Comparison of ENCODE assay signal across 12 cellular contexts in genomic region chr1:56573311-56573710, GRCh38. TPM values are rescaled to one million over a fixed set of nuclear protein-coding genes. Genes with fewer than 3 reads are reported as not detected.
DNase-seq lines count a peak whose midpoint lies in the region; ATAC-seq and TF ChIP-seq lines count a peak whose summit lies in the region.
"Had no signal": no experiment of that assay in that cellular context is flagged by ENCODE, and none has a peak within 500 bp of the region (broad histone marks: within the 10 kb centered on the region; RNA-seq: fewer than 3 reads in every experiment).

No MANE protein-coding gene starts in this region.

- peak overlapping the region; percentile 27 for H3K4me3 ChIP-seq in AG04450 (ENCODE audit: low read depth, low read length)
- H3K4me3 ChIP-seq in fibroblast of lung (replicated peaks in 1 of 4; ENCODE audit: control extremely low read depth in 1 of 4, insufficient read depth in 1 of 4, low read depth in 3 of 4, low read length in 4 of 4) = peak overlapping the region; percentile 10 to 100 (median 23)
- no peak overlapping the region for H3K4me3 ChIP-seq in trophoblast cell (ENCODE audit: low read depth, low read length)
- H3K4me3 ChIP-seq: BLaER1 treated with 17β-estradiol and CSF1 and Interleukin-3, amounts not matched to agents 10 nM and 100 nM had no signal

- no CpG with 5 or more reads among the region's 4 CpGs for WGBS in trophoblast cell (ENCODE audit: extremely low coverage, insufficient coverage, insufficient read length)

- no peak overlapping the region for H2BK12ac ChIP-seq in trophoblast cell (ENCODE audit: low read length)

- no peak overlapping the region for H4K12ac ChIP-seq in trophoblast cell (ENCODE audit: low read depth, low read length)

- no peak for DNase-seq in AG04450 (ENCODE audit: low read depth, low spot score)
- DNase-seq in NCI-H345 treated with DMSO at 0.1 percent for 48 hours (lab: John Stamatoyannopoulos, UW; ENCODE audit: unreplicated experiment) = peak; percentile 19
- no peak for DNase-seq in fibroblast of lung (ENCODE audit: low read depth in 2 of 2)
- no peak for DNase-seq in trophoblast cell
- no peak for DNase-seq in NCI-H2171 (lab: John Stamatoyannopoulos, UW)
- no peak for DNase-seq in activated CD8-positive, alpha-beta T cell treated with anti-CD3 and anti-CD28 coated beads for 36 hours
- no peak for DNase-seq in activated CD4-positive, alpha-beta T cell treated with anti-CD3 and anti-CD28 coated beads for 48 hours
- DNase-seq: activated T-cell treated with anti-CD3 and anti-CD28 coated beads, Interleukin-2, amount 50 U/mL, for 72 hours; NCI-H2081; stimulated activated CD4-positive, alpha-beta T cell treated with anti-CD3 and anti-CD28 coated beads, Interleukin-4, amount 100 ng/mL, for 24 hours had no signal

- no peaks in the 10 kb centered on the region for H3K9me3 Mint-ChIP-seq in activated CD8-positive, alpha-beta T cell treated with anti-CD3 and anti-CD28 coated beads for 36 hours

- no peaks in the 10 kb centered on the region for H3K27me3 ChIP-seq in AG04450 (ENCODE audit: control insufficient read depth, insufficient read depth, low read length)
- H3K27me3 ChIP-seq in fibroblast of lung (ENCODE audit: control insufficient read depth, insufficient read depth, low read length) = no peaks in the 10 kb centered on the region
- H3K27me3 ChIP-seq in trophoblast cell (ENCODE audit: insufficient read depth, low read length) = no peaks in the 10 kb centered on the region

- TF ChIP-seq CTCF in AG04450 (IDR thresholded peaks at IDR 0.05; ENCODE audit: low read depth, low read length) = no peak
- TF ChIP-seq CTCF in fibroblast of lung (conservative IDR thresholded peaks at IDR 0.05 in 1 of 2, IDR thresholded peaks at IDR 0.05 in 1 of 2; ENCODE audit: low read depth in 1 of 2, low read length in 2 of 2) = no peak
- no peak for TF ChIP-seq CTCF in activated CD8-positive, alpha-beta T cell treated with anti-CD3 and anti-CD28 coated beads for 36 hours (IDR thresholded peaks at IDR 0.05)

- H3K14ac ChIP-seq in trophoblast cell (ENCODE audit: low read length) = no peak overlapping the region

- no peak overlapping the region for H2AK5ac ChIP-seq in trophoblast cell (ENCODE audit: low read length)

- no peak overlapping the region for H3K27ac Mint-ChIP-seq in activated CD8-positive, alpha-beta T cell treated with anti-CD3 and anti-CD28 coated beads for 36 hours
- H3K27ac Mint-ChIP-seq: activated T-cell treated with anti-CD3 and anti-CD28 coated beads, Interleukin-2, amount 50 U/mL, for 72 hours had no signal

- peaks cover 12% of the 10 kb centered on the region for H4K20me1 ChIP-seq in fibroblast of lung (ENCODE audit: control insufficient read depth, extremely low read depth, insufficient read depth, low read length)

- no peak overlapping the region for H4K91ac ChIP-seq in trophoblast cell (ENCODE audit: low read depth, low read length)

- no peak for ATAC-seq in GM21723 (IDR thresholded peaks at IDR 0.05; ENCODE audit: unreplicated experiment)
- ATAC-seq in activated CD8-positive, alpha-beta T cell treated with anti-CD3 and anti-CD28 coated beads for 36 hours = no peak
- ATAC-seq: activated T-cell treated with anti-CD3 and anti-CD28 coated beads, Interleukin-2, amount 50 U/mL, for 72 hours had no signal

- H3K79me2 ChIP-seq in fibroblast of lung (ENCODE audit: control insufficient read depth, insufficient read depth, low read length) (peaks cover 98% of the 10 kb centered on the region), trophoblast cell (ENCODE audit: control insufficient read depth, insufficient read depth, low read length, poor library complexity) (peaks cover 42% of the 10 kb centered on the region)

- H3K9ac ChIP-seq in fibroblast of lung (ENCODE audit: insufficient read depth, low read length) (no peak overlapping the region), trophoblast cell (ENCODE audit: low read length) (no peak overlapping the region)
- H3K9ac ChIP-seq: BLaER1 treated with 17β-estradiol and CSF1 and Interleukin-3, amounts not matched to agents 10 nM and 100 nM had no signal

- H3K4me2 ChIP-seq in fibroblast of lung (ENCODE audit: extremely low read depth, insufficient read depth, low read length) (peak overlapping the region; percentile 62), trophoblast cell (ENCODE audit: low read length) (peak overlapping the region; percentile 11)
- H3K4me2 ChIP-seq: BLaER1 treated with 17β-estradiol and CSF1 and Interleukin-3, amounts not matched to agents 10 nM and 100 nM had no signal

- H3K4me1 Mint-ChIP-seq in activated CD8-positive, alpha-beta T cell treated with anti-CD3 and anti-CD28 coated beads for 36 hours (ENCODE audit: low read depth) = no peaks in the 10 kb centered on the region

- no peak overlapping the region for H3K18ac ChIP-seq in trophoblast cell (ENCODE audit: low read length)

- H2AFZ ChIP-seq in fibroblast of lung (ENCODE audit: low read length) = no peak overlapping the region
- H2AFZ ChIP-seq in trophoblast cell (ENCODE audit: insufficient read depth, low read length, poor library complexity) = no peak overlapping the region

- no peak overlapping the region for H3K23ac ChIP-seq in trophoblast cell (ENCODE audit: low read length)

- H2BK120ac ChIP-seq in trophoblast cell (ENCODE audit: insufficient read depth, low read length, poor library complexity) = no peak overlapping the region

- H3K27ac ChIP-seq in AG04450 (ENCODE audit: low read depth, low read length) = no peak overlapping the region
- H3K27ac ChIP-seq in fibroblast of lung (ENCODE audit: insufficient read depth, low read length) = no peak overlapping the region
- H3K27ac ChIP-seq in trophoblast cell (ENCODE audit: low read depth, low read length) = no peak overlapping the region
- H3K27ac ChIP-seq: BLaER1 treated with 17β-estradiol and CSF1 and Interleukin-3, amounts not matched to agents 10 nM and 100 nM had no signal

- intact Hi-C loops in activated CD8-positive, alpha-beta T cell treated with anti-CD3 and anti-CD28 coated beads for 36 hours (cut with micrococcal nuclease) = no loop called here

- H3K9me3 ChIP-seq in AG04450 (ENCODE audit: control insufficient read depth, insufficient read depth, low read length) = no peaks in the 10 kb centered on the region; the same call in 1 of the 2 replicates
- H3K9me3 ChIP-seq in fibroblast of lung (ENCODE audit: control insufficient read depth, insufficient read depth, low read depth, low read length) = no peaks in the 10 kb centered on the region
- no peaks in the 10 kb centered on the region for H3K9me3 ChIP-seq in trophoblast cell (ENCODE audit: insufficient read depth, low read depth, low read length)
- H3K9me3 ChIP-seq: BLaER1 treated with 17β-estradiol and CSF1 and Interleukin-3, amounts not matched to agents 10 nM and 100 nM had no signal

- CTCF ChIA-PET in AG04450 (lab: Charles Lee) = interaction anchor here (1.1 to 1.4 kb wide), 2 partner anchors 890 to 1289 kb away, joined by 5 read pairs; no protein-coding TSS in a partner anchor
- CTCF ChIA-PET in activated CD8-positive, alpha-beta T cell treated with anti-CD3 and anti-CD28 coated beads for 36 hours (lab: Charles Lee) = no interaction called here

- no peak overlapping the region for H2BK5ac ChIP-seq in trophoblast cell (ENCODE audit: low read depth, low read length, poor library complexity)

- H4K8ac ChIP-seq in trophoblast cell (ENCODE audit: low read depth, low read length) = no peak overlapping the region

- H3K4me3 Mint-ChIP-seq in activated CD8-positive, alpha-beta T cell treated with anti-CD3 and anti-CD28 coated beads for 36 hours = no peak overlapping the region
- H3K4me3 Mint-ChIP-seq: activated T-cell treated with anti-CD3 and anti-CD28 coated beads, Interleukin-2, amount 50 U/mL, for 72 hours had no signal

- H3K36me3 Mint-ChIP-seq in activated CD8-positive, alpha-beta T cell treated with anti-CD3 and anti-CD28 coated beads for 36 hours (ENCODE audit: low read depth) = no peaks in the 10 kb centered on the region

- H3K27me3 Mint-ChIP-seq in activated CD8-positive, alpha-beta T cell treated with anti-CD3 and anti-CD28 coated beads for 36 hours = peaks cover 21% of the 10 kb centered on the region

- H3K4ac ChIP-seq in trophoblast cell (ENCODE audit: low read depth, low read length) = peak overlapping the region; percentile 95

- H3K36me3 ChIP-seq in fibroblast of lung (ENCODE audit: control insufficient read depth, insufficient read depth, low read length) (peaks cover 3% of the 10 kb centered on the region), trophoblast cell (ENCODE audit: control insufficient read depth in 1 of 2, insufficient read depth in 2 of 2, low read length in 2 of 2) (peaks cover 12 to 18% of the 10 kb centered on the region in 2 experiments)
- H3K36me3 ChIP-seq: BLaER1 treated with 17β-estradiol and CSF1 and Interleukin-3, amounts not matched to agents 10 nM and 100 nM had no signal

- POLR2A ChIA-PET in AG04450 (lab: Yijun Ruan, JAX) = no interaction called here
- POLR2A ChIA-PET in activated CD8-positive, alpha-beta T cell treated with anti-CD3 and anti-CD28 coated beads for 36 hours (lab: Charles Lee) = no interaction called here

- H3K4me1 ChIP-seq in fibroblast of lung (ENCODE audit: control insufficient read depth, extremely low read depth, insufficient read depth, low read length) (no peaks in the 10 kb centered on the region), trophoblast cell (ENCODE audit: control insufficient read depth in 1 of 2, insufficient read depth in 2 of 2, low read length in 2 of 2) (peaks cover 12 to 16% of the 10 kb centered on the region in 2 experiments)

- H3K79me1 ChIP-seq in trophoblast cell (ENCODE audit: low read length) = peaks cover 16% of the 10 kb centered on the region

RNA-seq across cellular contexts. Expression of gene PLPP3, which starts 6.1 kb away (rescaled TPM):
- polyA plus RNA-seq in AG04450 (2011; rRNA removed) (181 and 210 TPM in 2 replicates), fibroblast of lung (185 and 465 TPM in 2 replicates)
- 162 and 165 TPM in 2 replicates for polyA minus RNA-seq in AG04450 (2011; rRNA and poly(A)+ RNA removed)
- 170 and 343 TPM in 2 replicates for total RNA-seq in fibroblast of lung
- polyA plus RNA-seq in fibroblast of lung (2012) = 129 and 296 TPM in 2 replicates
- polyA minus RNA-seq in fibroblast of lung (ENCODE audit: low replicate concordance) = 284 and 399 TPM in 2 replicates
- polyA plus RNA-seq in trophoblast cell (2013) = 289 and 308 TPM in 2 replicates
- total RNA-seq in activated CD8-positive, alpha-beta T cell treated with anti-CD3 and anti-CD28 coated beads for 36 hours = not detected
- total RNA-seq: activated T-cell treated with anti-CD3 and anti-CD28 coated beads, Interleukin-2, amount 50 U/mL, for 72 hours had no signal

Comparison
In these comparisons a context has a peak if more than half of its experiments do, and no peak if none do; other contexts are left out.
1. RNA of gene PLPP3, which starts 6.1 kb away (total RNA-seq): 170 to 343 TPM in fibroblast of lung; not detected in activated CD8-positive, alpha-beta T cell treated with anti-CD3 and anti-CD28 coated beads for 36 hours; every median in the first group is over 100 times any median in the second.